ENCODE assay signal across 11 cellular contexts in the genomic region with DNA sequence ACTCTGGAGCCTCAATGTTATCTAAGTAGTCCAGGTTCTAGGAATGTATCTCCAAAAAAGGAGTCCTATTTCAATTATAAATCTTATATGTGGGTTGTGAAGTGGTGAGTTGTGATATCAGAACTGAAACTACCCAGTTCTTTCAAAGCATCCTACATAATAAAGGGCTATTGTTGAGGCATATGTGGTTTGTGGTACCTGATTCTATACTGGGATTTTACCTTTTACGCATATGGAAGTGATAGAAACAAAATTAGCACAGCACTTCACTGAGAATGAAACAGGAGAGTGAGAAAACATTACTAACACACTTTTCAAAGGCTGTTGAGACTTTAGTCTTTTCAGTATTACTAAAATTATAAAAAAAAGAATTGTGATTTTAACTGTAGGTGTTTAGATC.
DNase-seq lines count a peak whose midpoint lies in the region; ATAC-seq, FAIRE-seq and TF ChIP-seq lines count a peak whose summit lies in the region.
"Had no signal": no experiment of that assay in that cellular context is flagged by ENCODE, and none has a peak within 500 bp of the region (broad histone marks: within the 10 kb centered on the region; RNA-seq: fewer than 3 reads in every experiment).

No MANE protein-coding gene starts in this region.

- CTCF ChIA-PET in GM12878 (lab: Yijun Ruan, JAX), result no interaction called here
- CTCF ChIA-PET in CD4-positive, alpha-beta memory T cell (lab: Charles Lee; ENCODE audit: partially characterized antibody), result no interaction called here

- no peak overlapping the region for H3K4me3 Mint-ChIP-seq in CD4-positive, alpha-beta memory T cell

- POLR2A ChIA-PET in GM12878 (lab: Charles Lee), result no interaction called here
- POLR2A ChIA-PET in CD4-positive, alpha-beta memory T cell (lab: Charles Lee; ENCODE audit: partially characterized antibody), result no interaction called here

- H3K27ac ChIP-seq in GM12878 (ENCODE audit: control insufficient read depth, insufficient read depth) (no peak overlapping the region), upper lobe of right lung (no peak overlapping the region)
- H3K27ac ChIP-seq in CD4-positive, alpha-beta memory T cell (ENCODE audit: low read depth, low read length), result no peak overlapping the region

- ATAC-seq in GM18909 (IDR thresholded peaks at IDR 0.05; ENCODE audit: poor library complexity, unreplicated experiment) (peak; percentile 98), GM21529 (IDR thresholded peaks at IDR 0.05; ENCODE audit: unreplicated experiment) (peak; percentile 99), HG03064 (IDR thresholded peaks at IDR 0.05; ENCODE audit: low read depth, unreplicated experiment) (peak; percentile 94), GM12878 (peak; percentile 98), upper lobe of right lung (no peak)

- no peaks in the 10 kb centered on the region for H3K36me3 Mint-ChIP-seq in CD4-positive, alpha-beta memory T cell

- FAIRE-seq in GM12878 (lab: Jason Lieb, UNC), result no peak

- peak; percentile 13 for DNase-seq in GM12878 (ENCODE audit: low read depth, low spot score)
- no peak for DNase-seq in CD4-positive, alpha-beta memory T cell
- no peak for DNase-seq in hypothalamus (lab: John Stamatoyannopoulos, UW)
- no peak for DNase-seq in upper lobe of right lung
- DNase-seq: activated T-cell treated with anti-CD3 and anti-CD28 coated beads, Interleukin-2, amount 50 U/mL, for 1 hour; IMR-90; NCI-H2107; trophoblast cell had no signal

- TF ChIP-seq CTCF in GM12878 (IDR thresholded peaks at IDR 0.05 in 2 of 3, conservative IDR thresholded peaks at IDR 0.05 in 1 of 3; ENCODE audit: control insufficient read depth in 2 of 3, extremely low read depth in 1 of 3, insufficient read depth in 1 of 3, low read depth in 3 of 3, low read length in 3 of 3), result no peak
- no peak for TF ChIP-seq CTCF in upper lobe of right lung (IDR thresholded peaks at IDR 0.05)

- in situ Hi-C loops in GM12878 (cut with MboI), result no loop called here

- H3K79me2 ChIP-seq in GM12878 (ENCODE audit: control insufficient read depth, insufficient read depth, low read length), result no peaks in the 10 kb centered on the region

- intact Hi-C loops in GM12878 (cut with micrococcal nuclease; ENCODE audit: unreplicated experiment) (no loop called here), upper lobe of right lung (cut with DNase I) (no loop called here)
- intact Hi-C loops in CD4-positive, alpha-beta memory T cell (cut with micrococcal nuclease), result no loop called here

- H3K9me3 ChIP-seq in GM12878 (replicated peaks; ENCODE audit: control insufficient read depth, insufficient read depth, low read length) (no peaks in the 10 kb centered on the region), upper lobe of right lung (no peaks in the 10 kb centered on the region)
- no peaks in the 10 kb centered on the region for H3K9me3 ChIP-seq in CD4-positive, alpha-beta memory T cell (ENCODE audit: control insufficient read depth in 1 of 2, low read length in 2 of 2)

- no peak for TF ChIP-seq POLR2A in GM12878 (IDR thresholded peaks at IDR 0.05; ENCODE audit: low read depth, low read length)

- H3K4me1 Mint-ChIP-seq in CD4-positive, alpha-beta memory T cell, result no peaks in the 10 kb centered on the region

- H3K4me3 ChIP-seq in GM12878, result no peak overlapping the region
- no peak overlapping the region for H3K4me3 ChIP-seq in CD4-positive, alpha-beta memory T cell (ENCODE audit: low read length in 2 of 2)
- no peak overlapping the region for H3K4me3 ChIP-seq in upper lobe of right lung

- no peaks in the 10 kb centered on the region for H3K27me3 Mint-ChIP-seq in CD4-positive, alpha-beta memory T cell

- peak; percentile 83 to 91; a peak in 3 of 4 replicates for TF ChIP-seq EP300 in GM12878 (IDR thresholded peaks at IDR 0.05; ENCODE audit: borderline replicate concordance in 1 of 2, control insufficient read depth in 1 of 2, low read depth in 2 of 2, low read length in 2 of 2)

- H3K27ac Mint-ChIP-seq in CD4-positive, alpha-beta memory T cell, result no peak overlapping the region

- H3K4me2 ChIP-seq in GM12878 (ENCODE audit: control insufficient read depth, insufficient read depth), result no peak overlapping the region

- SMC1A ChIA-PET in GM12878 (lab: Charles Lee; ENCODE audit: uncharacterized antibody, unreplicated experiment), result interaction anchor here (1.0 kb wide), 1 partner anchor 46 kb away, joined by 3 read pairs; no protein-coding TSS in a partner anchor

- H4K20me1 ChIP-seq in GM12878 (ENCODE audit: control insufficient read depth, insufficient read depth), result no peaks in the 10 kb centered on the region

- H3K9ac ChIP-seq in GM12878 (ENCODE audit: control insufficient read depth, insufficient read depth, low read length), result no peak overlapping the region

- 0% methylated on average over 1 of the region's 1 CpG for WGBS in GM12878 (ENCODE audit: insufficient coverage, insufficient replicate concordance, low lambda C conversion rate, missing lambda C conversion rate)

- RAD21 ChIA-PET in GM12878 (lab: Charles Lee; ENCODE audit: unreplicated experiment), result no interaction called here

- no peaks in the 10 kb centered on the region for H3K27me3 ChIP-seq in GM12878 (replicated peaks in 1 of 2; ENCODE audit: control insufficient read depth in 2 of 2, insufficient read depth in 2 of 2, low read length in 1 of 2)
- H3K27me3 ChIP-seq in CD4-positive, alpha-beta memory T cell (ENCODE audit: insufficient read depth, low read length), result no peaks in the 10 kb centered on the region
- no peaks in the 10 kb centered on the region for H3K27me3 ChIP-seq in upper lobe of right lung

- H2AFZ ChIP-seq in GM12878 (ENCODE audit: control insufficient read depth, low read depth, low read length), result no peak overlapping the region

- TF ChIP-seq RAD21 in GM12878 (IDR thresholded peaks at IDR 0.05; ENCODE audit: insufficient read depth, low read depth, low read length), result no peak

- H3K4me1 ChIP-seq in GM12878 (ENCODE audit: control insufficient read depth, insufficient read depth, low read length), result peaks cover 6% of the 10 kb centered on the region
- H3K4me1 ChIP-seq in CD4-positive, alpha-beta memory T cell (ENCODE audit: insufficient read depth, low read length), result no peaks in the 10 kb centered on the region
- no peaks in the 10 kb centered on the region for H3K4me1 ChIP-seq in upper lobe of right lung

- no TSS peak for BruUV-seq in GM12878 (replicated peaks; lab: Mats Ljungman, UMichigan)

- H3K36me3 ChIP-seq in GM12878 (ENCODE audit: control insufficient read depth in 2 of 2, insufficient read depth in 2 of 2, low read length in 1 of 2) (no peaks in the 10 kb centered on the region), upper lobe of right lung (no peaks in the 10 kb centered on the region)
- H3K36me3 ChIP-seq in CD4-positive, alpha-beta memory T cell (ENCODE audit: insufficient read depth, low read length), result no peaks in the 10 kb centered on the region

- peaks cover 0 to 7% (median 2%) of the 10 kb centered on the region in 8 donors for H3K9me3 Mint-ChIP-seq in CD4-positive, alpha-beta memory T cell

TF ChIP-seq in GM12878, 131 proteins besides CTCF, POLR2A, EP300 and RAD21 (continues in another document):
- TF ChIP-seq SKIL (IDR thresholded peaks at IDR 0.05; ENCODE audit: low read depth, poor library complexity, severe bottlenecking), result peak; percentile 71
- peak; percentile 84 for TF ChIP-seq MLLT1 (IDR thresholded peaks at IDR 0.05)
- no peak for TF ChIP-seq RFX5 (IDR thresholded peaks at IDR 0.05; ENCODE audit: low read depth, low read length)
- peak; percentile 90 for TF ChIP-seq ZBED1 (IDR thresholded peaks at IDR 0.05; ENCODE audit: borderline replicate concordance)
- peak; percentile 87 for TF ChIP-seq ATF7 (IDR thresholded peaks at IDR 0.05; ENCODE audit: low read depth)
- TF ChIP-seq CHD4 (IDR thresholded peaks at IDR 0.05), result no peak
- TF ChIP-seq NBN (IDR thresholded peaks at IDR 0.05), result 0 out of 2 replicates have a peak, but pooled peaks have one; percentile 40
